In the genomic region with DNA sequence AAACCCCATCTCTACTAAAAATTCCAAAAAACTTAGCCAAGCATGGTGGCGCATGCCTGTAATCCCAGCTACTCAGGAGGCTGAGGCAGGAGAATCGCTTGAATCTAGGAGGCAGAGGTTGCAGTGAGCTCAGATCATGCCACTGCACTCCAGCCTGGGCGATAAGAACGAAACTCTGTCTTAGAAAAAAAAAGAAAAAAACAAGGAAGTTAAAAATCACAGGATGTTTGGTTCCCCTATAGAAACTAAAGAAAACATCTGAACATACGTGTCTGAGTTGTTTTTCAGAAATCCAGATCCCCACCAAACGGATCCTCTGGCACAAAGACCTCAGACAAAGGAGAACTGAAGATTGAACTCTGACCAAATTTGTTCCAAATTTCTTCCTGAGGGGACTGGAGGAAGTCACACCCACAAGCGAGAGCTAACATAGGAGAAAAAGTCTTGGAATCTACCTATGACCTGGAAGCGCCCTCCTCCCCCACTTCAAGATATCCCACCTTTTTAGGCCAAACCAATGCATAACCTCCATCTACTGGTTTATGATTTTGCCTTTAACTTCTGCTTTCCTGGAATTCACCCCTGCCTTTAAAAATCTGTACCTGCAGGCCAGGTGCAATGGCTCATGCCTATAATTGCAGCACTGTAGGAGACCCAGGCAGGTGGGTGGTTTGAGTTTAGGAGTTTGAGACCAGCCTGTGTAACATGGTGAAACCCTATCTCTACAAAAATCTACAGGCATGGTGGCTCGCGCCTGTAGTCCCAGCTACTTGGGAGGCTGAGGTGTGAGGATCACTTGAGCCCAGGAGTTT, we compare ENCODE assay signal across 2 cellular contexts.
TF ChIP-seq lines count a peak whose summit lies in the region.

No MANE protein-coding gene starts in this region.

TF ChIP-seq in HEK293, 187 proteins besides CTCF, POLR2A, EP300 and RAD21:
- TF ChIP-seq, protein P1, sequence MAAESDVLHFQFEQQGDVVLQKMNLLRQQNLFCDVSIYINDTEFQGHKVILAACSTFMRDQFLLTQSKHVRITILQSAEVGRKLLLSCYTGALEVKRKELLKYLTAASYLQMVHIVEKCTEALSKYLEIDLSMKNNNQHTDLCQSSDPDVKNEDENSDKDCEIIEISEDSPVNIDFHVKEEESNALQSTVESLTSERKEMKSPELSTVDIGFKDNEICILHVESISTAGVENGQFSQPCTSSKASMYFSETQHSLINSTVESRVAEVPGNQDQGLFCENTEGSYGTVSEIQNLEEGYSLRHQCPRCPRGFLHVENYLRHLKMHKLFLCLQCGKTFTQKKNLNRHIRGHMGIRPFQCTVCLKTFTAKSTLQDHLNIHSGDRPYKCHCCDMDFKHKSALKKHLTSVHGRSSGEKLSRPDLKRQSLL (tag by site-specific recombination; IDR thresholded peaks at IDR 0.05), result no peak
- TF ChIP-seq ZNF121 (tag by site-specific recombination; IDR thresholded peaks at IDR 0.05), result 0 out of 2 replicates have a peak, but pooled peaks have one; percentile 27
TF ChIP-seq in HEK293: peak in this region for 1.

TF ChIP-seq in K562, 482 proteins besides CTCF, POLR2A, EP300 and RAD21:
- TF ChIP-seq C11orf30 (IDR thresholded peaks at IDR 0.05; ENCODE audit: low read depth), result no peak
- no peak for TF ChIP-seq PYGO2 (tag; IDR thresholded peaks at IDR 0.05)
- TF ChIP-seq HDAC1 (IDR thresholded peaks at IDR 0.05), result no peak
- TF ChIP-seq CREBBP (IDR thresholded peaks at IDR 0.05; ENCODE audit: low read depth, low read length), result no peak
- TF ChIP-seq, protein P2, sequence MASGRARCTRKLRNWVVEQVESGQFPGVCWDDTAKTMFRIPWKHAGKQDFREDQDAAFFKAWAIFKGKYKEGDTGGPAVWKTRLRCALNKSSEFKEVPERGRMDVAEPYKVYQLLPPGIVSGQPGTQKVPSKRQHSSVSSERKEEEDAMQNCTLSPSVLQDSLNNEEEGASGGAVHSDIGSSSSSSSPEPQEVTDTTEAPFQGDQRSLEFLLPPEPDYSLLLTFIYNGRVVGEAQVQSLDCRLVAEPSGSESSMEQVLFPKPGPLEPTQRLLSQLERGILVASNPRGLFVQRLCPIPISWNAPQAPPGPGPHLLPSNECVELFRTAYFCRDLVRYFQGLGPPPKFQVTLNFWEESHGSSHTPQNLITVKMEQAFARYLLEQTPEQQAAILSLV (tag; IDR thresholded peaks at IDR 0.05), result no peak
- TF ChIP-seq FOXK2 (conservative IDR thresholded peaks at IDR 0.05 in 1 of 2, IDR thresholded peaks at IDR 0.05 in 1 of 2; ENCODE audit: low read depth in 2 of 2), result no peak
- TF ChIP-seq, protein P3, sequence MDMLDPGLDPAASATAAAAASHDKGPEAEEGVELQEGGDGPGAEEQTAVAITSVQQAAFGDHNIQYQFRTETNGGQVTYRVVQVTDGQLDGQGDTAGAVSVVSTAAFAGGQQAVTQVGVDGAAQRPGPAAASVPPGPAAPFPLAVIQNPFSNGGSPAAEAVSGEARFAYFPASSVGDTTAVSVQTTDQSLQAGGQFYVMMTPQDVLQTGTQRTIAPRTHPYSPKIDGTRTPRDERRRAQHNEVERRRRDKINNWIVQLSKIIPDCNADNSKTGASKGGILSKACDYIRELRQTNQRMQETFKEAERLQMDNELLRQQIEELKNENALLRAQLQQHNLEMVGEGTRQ (CRISPR knock-in tag; IDR thresholded peaks at IDR 0.05), result no peak
- TF ChIP-seq BDP1 (IDR thresholded peaks at IDR 0.05; ENCODE audit: insufficient read depth, insufficient read length), result no peak
- TF ChIP-seq, protein P4, sequence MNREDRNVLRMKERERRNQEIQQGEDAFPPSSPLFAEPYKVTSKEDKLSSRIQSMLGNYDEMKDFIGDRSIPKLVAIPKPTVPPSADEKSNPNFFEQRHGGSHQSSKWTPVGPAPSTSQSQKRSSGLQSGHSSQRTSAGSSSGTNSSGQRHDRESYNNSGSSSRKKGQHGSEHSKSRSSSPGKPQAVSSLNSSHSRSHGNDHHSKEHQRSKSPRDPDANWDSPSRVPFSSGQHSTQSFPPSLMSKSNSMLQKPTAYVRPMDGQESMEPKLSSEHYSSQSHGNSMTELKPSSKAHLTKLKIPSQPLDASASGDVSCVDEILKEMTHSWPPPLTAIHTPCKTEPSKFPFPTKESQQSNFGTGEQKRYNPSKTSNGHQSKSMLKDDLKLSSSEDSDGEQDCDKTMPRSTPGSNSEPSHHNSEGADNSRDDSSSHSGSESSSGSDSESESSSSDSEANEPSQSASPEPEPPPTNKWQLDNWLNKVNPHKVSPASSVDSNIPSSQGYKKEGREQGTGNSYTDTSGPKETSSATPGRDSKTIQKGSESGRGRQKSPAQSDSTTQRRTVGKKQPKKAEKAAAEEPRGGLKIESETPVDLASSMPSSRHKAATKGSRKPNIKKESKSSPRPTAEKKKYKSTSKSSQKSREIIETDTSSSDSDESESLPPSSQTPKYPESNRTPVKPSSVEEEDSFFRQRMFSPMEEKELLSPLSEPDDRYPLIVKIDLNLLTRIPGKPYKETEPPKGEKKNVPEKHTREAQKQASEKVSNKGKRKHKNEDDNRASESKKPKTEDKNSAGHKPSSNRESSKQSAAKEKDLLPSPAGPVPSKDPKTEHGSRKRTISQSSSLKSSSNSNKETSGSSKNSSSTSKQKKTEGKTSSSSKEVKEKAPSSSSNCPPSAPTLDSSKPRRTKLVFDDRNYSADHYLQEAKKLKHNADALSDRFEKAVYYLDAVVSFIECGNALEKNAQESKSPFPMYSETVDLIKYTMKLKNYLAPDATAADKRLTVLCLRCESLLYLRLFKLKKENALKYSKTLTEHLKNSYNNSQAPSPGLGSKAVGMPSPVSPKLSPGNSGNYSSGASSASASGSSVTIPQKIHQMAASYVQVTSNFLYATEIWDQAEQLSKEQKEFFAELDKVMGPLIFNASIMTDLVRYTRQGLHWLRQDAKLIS (CRISPR knock-in tag; IDR thresholded peaks at IDR 0.05), result no peak
- no peak for TF ChIP-seq DNMT1 (IDR thresholded peaks at IDR 0.05)
- no peak for TF ChIP-seq SP2 (IDR thresholded peaks at IDR 0.05; ENCODE audit: extremely low read depth, low read depth, low read length, poor library complexity, severe bottlenecking)
- TF ChIP-seq RNF2 (IDR thresholded peaks at IDR 0.05), result no peak
- TF ChIP-seq TEAD2 (tag; IDR thresholded peaks at IDR 0.05), result no peak
- TF ChIP-seq CBX2 (IDR thresholded peaks at IDR 0.05; ENCODE audit: insufficient read depth, low read length, poor library complexity, severe bottlenecking), result no peak
- TF ChIP-seq ZNF41 (CRISPR knock-in tag; conservative IDR thresholded peaks at IDR 0.05), result no peak
- TF ChIP-seq, protein P5, sequence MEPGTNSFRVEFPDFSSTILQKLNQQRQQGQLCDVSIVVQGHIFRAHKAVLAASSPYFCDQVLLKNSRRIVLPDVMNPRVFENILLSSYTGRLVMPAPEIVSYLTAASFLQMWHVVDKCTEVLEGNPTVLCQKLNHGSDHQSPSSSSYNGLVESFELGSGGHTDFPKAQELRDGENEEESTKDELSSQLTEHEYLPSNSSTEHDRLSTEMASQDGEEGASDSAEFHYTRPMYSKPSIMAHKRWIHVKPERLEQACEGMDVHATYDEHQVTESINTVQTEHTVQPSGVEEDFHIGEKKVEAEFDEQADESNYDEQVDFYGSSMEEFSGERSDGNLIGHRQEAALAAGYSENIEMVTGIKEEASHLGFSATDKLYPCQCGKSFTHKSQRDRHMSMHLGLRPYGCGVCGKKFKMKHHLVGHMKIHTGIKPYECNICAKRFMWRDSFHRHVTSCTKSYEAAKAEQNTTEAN (CRISPR knock-in tag; IDR thresholded peaks at IDR 0.05), result no peak
- TF ChIP-seq, protein P6, sequence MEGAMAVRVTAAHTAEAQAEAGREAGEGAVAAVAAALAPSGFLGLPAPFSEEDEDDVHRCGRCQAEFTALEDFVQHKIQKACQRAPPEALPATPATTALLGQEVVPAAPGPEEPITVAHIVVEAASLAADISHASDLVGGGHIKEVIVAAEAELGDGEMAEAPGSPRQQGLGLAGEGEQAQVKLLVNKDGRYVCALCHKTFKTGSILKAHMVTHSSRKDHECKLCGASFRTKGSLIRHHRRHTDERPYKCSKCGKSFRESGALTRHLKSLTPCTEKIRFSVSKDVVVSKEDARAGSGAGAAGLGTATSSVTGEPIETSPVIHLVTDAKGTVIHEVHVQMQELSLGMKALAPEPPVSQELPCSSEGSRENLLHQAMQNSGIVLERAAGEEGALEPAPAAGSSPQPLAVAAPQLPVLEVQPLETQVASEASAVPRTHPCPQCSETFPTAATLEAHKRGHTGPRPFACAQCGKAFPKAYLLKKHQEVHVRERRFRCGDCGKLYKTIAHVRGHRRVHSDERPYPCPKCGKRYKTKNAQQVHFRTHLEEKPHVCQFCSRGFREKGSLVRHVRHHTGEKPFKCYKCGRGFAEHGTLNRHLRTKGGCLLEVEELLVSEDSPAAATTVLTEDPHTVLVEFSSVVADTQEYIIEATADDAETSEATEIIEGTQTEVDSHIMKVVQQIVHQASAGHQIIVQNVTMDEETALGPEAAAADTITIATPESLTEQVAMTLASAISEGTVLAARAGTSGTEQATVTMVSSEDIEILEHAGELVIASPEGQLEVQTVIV (CRISPR knock-in tag; IDR thresholded peaks at IDR 0.05; ENCODE audit: borderline replicate concordance), result no peak
TF ChIP-seq in K562: peak in this region for 0.
